Comparison of ENCODE assay signal across 9 cellular contexts in genomic region chr4:1055721-1056590, GRCh38.
DNase-seq lines count a peak whose midpoint lies in the region; ATAC-seq lines count a peak whose summit lies in the region.
"Had no signal": no experiment of that assay in that cellular context is flagged by ENCODE, and none has a peak within 500 bp of the region (broad histone marks: within the 10 kb centered on the region; RNA-seq: fewer than 3 reads in every experiment).

No MANE protein-coding gene starts in this region.

- peak overlapping the region; percentile 78 for H3K4me2 ChIP-seq in BLaER1

- DNase-seq in activated CD4-positive, alpha-beta T cell treated with anti-CD3 and anti-CD28 coated beads for 24 hours (ENCODE audit: low read depth in 2 of 2) = peak; percentile 54 to 60
- peak; percentile 28 for DNase-seq in retina
- DNase-seq in NCI-H226 = no peak
- DNase-seq in NCI-H2081 treated with DMSO at 0.1 percent for 48 hours (lab: John Stamatoyannopoulos, UW) = no peak

- peaks cover 96% of the 10 kb centered on the region for H3K27me3 ChIP-seq in BLaER1
- peaks cover 41 to 54% of the 10 kb centered on the region in 2 donors for H3K27me3 ChIP-seq in duodenal mucosa (ENCODE audit: control insufficient read depth in 1 of 2, insufficient read depth in 2 of 2, low read length in 2 of 2)

- H4K20me1 ChIP-seq in BLaER1 = peaks cover 60% of the 10 kb centered on the region

- H3K27ac ChIP-seq in BLaER1 (no peak overlapping the region), duodenal mucosa (ENCODE audit: low read depth, low read length) (no peak overlapping the region)
- H3K27ac ChIP-seq: thoracic aorta had no signal

- peak; percentile 45 for ATAC-seq in HG02763 (IDR thresholded peaks at IDR 0.05; ENCODE audit: unreplicated experiment)
- no peak for ATAC-seq in GM21447 (IDR thresholded peaks at IDR 0.05; ENCODE audit: unreplicated experiment)

- H3K36me3 ChIP-seq in BLaER1 = no peaks in the 10 kb centered on the region
- no peaks in the 10 kb centered on the region for H3K36me3 ChIP-seq in duodenal mucosa (ENCODE audit: control insufficient read depth in 1 of 2, insufficient read depth in 2 of 2, low read length in 2 of 2)
- H3K36me3 ChIP-seq: thoracic aorta had no signal

- H3K9me3 ChIP-seq in BLaER1 (peaks cover 18% of the 10 kb centered on the region), duodenal mucosa (ENCODE audit: control insufficient read depth in 1 of 2, low read length in 2 of 2) (no peaks in the 10 kb centered on the region)
- H3K9me3 ChIP-seq: thoracic aorta had no signal

- H3K4me1 ChIP-seq in BLaER1 (peaks cover 52% of the 10 kb centered on the region), duodenal mucosa (ENCODE audit: control insufficient read depth in 1 of 2, insufficient read depth in 2 of 2, low read length in 2 of 2) (peaks cover 4 to 5% of the 10 kb centered on the region in 2 donors)

- H3K9ac ChIP-seq in BLaER1 (no peak overlapping the region), duodenal mucosa (ENCODE audit: low read depth in 1 of 2, low read length in 2 of 2) (peak overlapping the region; percentile 25 to 32)

- peak overlapping the region; percentile 54; the same call in 1 of the 2 replicates for H3K4me3 ChIP-seq in BLaER1
- H3K4me3 ChIP-seq in duodenal mucosa (ENCODE audit: low read depth in 1 of 2, low read length in 2 of 2) = peak overlapping the region; percentile 15 to 50
- H3K4me3 ChIP-seq: thoracic aorta had no signal

Comparison
In these comparisons a context has a peak if more than half of its experiments do, and no peak if none do; other contexts are left out.
1. DNase-seq: peak in activated CD4-positive, alpha-beta T cell treated with anti-CD3 and anti-CD28 coated beads for 24 hours (2 of 2) and retina (single experiment); none in NCI-H226 (single experiment) and NCI-H2081 treated with DMSO at 0.1 percent for 48 hours (single experiment).